16 cellular contexts compared by ENCODE assay signal in genomic region chr15:68808091-68808490, GRCh38. TPM values are rescaled to one million over a fixed set of nuclear protein-coding genes. Genes with fewer than 3 reads are reported as not detected.
DNase-seq lines count a peak whose midpoint lies in the region; ATAC-seq and TF ChIP-seq lines count a peak whose summit lies in the region.
"Had no signal": no experiment of that assay in that cellular context is flagged by ENCODE, and none has a peak within 500 bp of the region (broad histone marks: within the 10 kb centered on the region; RNA-seq: fewer than 3 reads in every experiment).

No MANE protein-coding gene starts in this region.

- intact Hi-C loops in activated CD4-positive, alpha-beta T cell treated with anti-CD3 and anti-CD28 coated beads, Interleukin-2, amount 10 ng/mL, durations not matched to agents 24 days and 14 days (cut with micrococcal nuclease): no loop called here
- intact Hi-C loops in testis (cut with DNase I; ENCODE audit: low total_unique reads): no loop called here

- peaks cover 84% of the 10 kb centered on the region for H4K20me1 ChIP-seq in MM.1S (ENCODE audit: insufficient read depth, low read length)

- H3K9me3 ChIP-seq in HEK293 (ENCODE audit: control insufficient read depth, insufficient read depth, low read depth, low read length) (no peaks in the 10 kb centered on the region), right atrium auricular region (no peaks in the 10 kb centered on the region), testis (no peaks in the 10 kb centered on the region), MM.1S (replicated peaks; ENCODE audit: insufficient read depth, low read length) (no peaks in the 10 kb centered on the region)
- H3K9me3 ChIP-seq: SJCRH30, thoracic aorta had no signal

- H3K36me3 Mint-ChIP-seq in activated CD4-positive, alpha-beta T cell treated with anti-CD3 and anti-CD28 coated beads, Interleukin-2, amount 10 ng/mL, durations not matched to agents 24 days and 14 days (ENCODE audit: low read depth): peaks cover 31% of the 10 kb centered on the region

- peaks cover 100% of the 10 kb centered on the region for H3K79me2 ChIP-seq in MM.1S (ENCODE audit: low read length)

- POLR2A ChIA-PET in HEK293 (lab: Yijun Ruan, JAX): interaction anchor here (1.0 to 1.4 kb wide), 2 partner anchors 9 to 13 kb away, joined by 4 to 5 read pairs; partner anchors contain the start of gene ANP32A

- H3K9me2 ChIP-seq in MM.1S (replicated peaks; ENCODE audit: insufficient read depth, low read length): no peaks in the 10 kb centered on the region

- H3K27ac Mint-ChIP-seq in activated CD4-positive, alpha-beta T cell treated with anti-CD3 and anti-CD28 coated beads, Interleukin-2, amount 10 ng/mL, durations not matched to agents 24 days and 14 days: peak overlapping the region; percentile 39

- no peaks in the 10 kb centered on the region for H3K9me3 Mint-ChIP-seq in activated CD4-positive, alpha-beta T cell treated with anti-CD3 and anti-CD28 coated beads, Interleukin-2, amount 10 ng/mL, durations not matched to agents 24 days and 14 days
- H3K9me3 Mint-ChIP-seq: activated T-helper 2 cell treated with anti-CD3 and anti-CD28 coated beads, Interferon-gamma antibody, Interleukin-2, Interleukin-4, amounts not matched to agents 10 μg/mL and 5 μg/mL and 100 μg/mL, durations not matched to agents 14 hours and 24 hours and 36 hours had no signal

- TF ChIP-seq POLR2A in testis (IDR thresholded peaks at IDR 0.05): no peak

- H3K4me3 Mint-ChIP-seq in activated CD4-positive, alpha-beta T cell treated with anti-CD3 and anti-CD28 coated beads, Interleukin-2, amount 10 ng/mL, durations not matched to agents 24 days and 14 days: no peak overlapping the region

- no peaks in the 10 kb centered on the region for H3K27me3 Mint-ChIP-seq in activated CD4-positive, alpha-beta T cell treated with anti-CD3 and anti-CD28 coated beads, Interleukin-2, amount 10 ng/mL, durations not matched to agents 24 days and 14 days

- H3K4me2 ChIP-seq in MM.1S (ENCODE audit: low read depth, low read length): no peak overlapping the region

- H3K27me3 ChIP-seq in right atrium auricular region (no peaks in the 10 kb centered on the region), testis (no peaks in the 10 kb centered on the region), MM.1S (replicated peaks; ENCODE audit: insufficient read depth, low read length) (no peaks in the 10 kb centered on the region)
- H3K27me3 ChIP-seq: SJCRH30 had no signal

- H3K4me1 ChIP-seq in HEK293 (ENCODE audit: control insufficient read depth, insufficient read depth, low read length) (peaks cover 3% of the 10 kb centered on the region), right atrium auricular region (peaks cover 0 to 77% of the 10 kb centered on the region in 2 donors), testis (peaks cover 8% of the 10 kb centered on the region), MM.1S (ENCODE audit: low read length) (no peaks in the 10 kb centered on the region)

- no peak overlapping the region for H2AFZ ChIP-seq in MM.1S (ENCODE audit: low read length)

- TF ChIP-seq CTCF in HEK293 (tag by site-specific recombination; IDR thresholded peaks at IDR 0.05) (no peak), right atrium auricular region (IDR thresholded peaks at IDR 0.05) (no peak), testis (IDR thresholded peaks at IDR 0.05) (no peak), MM.1S (IDR thresholded peaks at IDR 0.05; ENCODE audit: low read length) (no peak)

- H3K9ac ChIP-seq in MM.1S (ENCODE audit: low read length): no peak overlapping the region

- no peak for ATAC-seq in GM18520 (IDR thresholded peaks at IDR 0.05; ENCODE audit: unreplicated experiment)

- 33 to 46% methylated on average over 2 of the region's 2 CpGs for WGBS in testis, 2 donors

- H3K36me3 ChIP-seq in HEK293 (ENCODE audit: control insufficient read depth in 2 of 2, insufficient read depth in 1 of 2, low read length in 2 of 2) (peaks cover 4 to 20% of the 10 kb centered on the region in 2 experiments), right atrium auricular region (no peaks in the 10 kb centered on the region), testis (ENCODE audit: low read depth, missing control alignments) (no peaks in the 10 kb centered on the region), MM.1S (replicated peaks; ENCODE audit: insufficient read depth, low read length) (no peaks in the 10 kb centered on the region)
- H3K36me3 ChIP-seq: thoracic aorta had no signal

- H3K27ac ChIP-seq in HEK293 (ENCODE audit: extremely low read depth, low read depth, low read length) (no peak overlapping the region), right atrium auricular region (peak overlapping the region; percentile 17 to 45), testis (no peak overlapping the region), MM.1S (ENCODE audit: low read length) (no peak overlapping the region)
- H3K27ac ChIP-seq: SJCRH30, thoracic aorta had no signal

- no peaks in the 10 kb centered on the region for H3F3A ChIP-seq in MM.1S (ENCODE audit: insufficient read depth, low read length)

- peaks cover 56% of the 10 kb centered on the region for H3K4me1 Mint-ChIP-seq in activated CD4-positive, alpha-beta T cell treated with anti-CD3 and anti-CD28 coated beads, Interleukin-2, amount 10 ng/mL, durations not matched to agents 24 days and 14 days

- DNase-seq in activated CD4-positive, alpha-beta T cell treated with anti-CD3 and anti-CD28 coated beads, Interleukin-2, amount 10 ng/mL, durations not matched to agents 24 days and 14 days: no peak
- DNase-seq in activated CD4-positive, alpha-beta T cell treated with anti-CD3 and anti-CD28 coated beads for 1 hour: no peak
- peak; percentile 53 for DNase-seq in right atrium auricular region (ENCODE audit: low spot score)
- DNase-seq in retina: peak; percentile 16
- DNase-seq in testis: no peak
- no peak for DNase-seq in MM.1S
- DNase-seq: 8988T; activated CD4-positive, alpha-beta T cell treated with anti-CD3 and anti-CD28 coated beads, Interleukin-2, amount 50 U/mL, for 4 hours; EL; hippocampal formation; NCI-H1930; SJCRH30 had no signal

- CTCF ChIA-PET in HEK293 (lab: Yijun Ruan, JAX): interaction anchor here (1.4 kb wide), 1 partner anchor 8 kb away, joined by 7 read pairs; no protein-coding TSS in a partner anchor

- H3K4me3 ChIP-seq in HEK293 (ENCODE audit: low read depth, low read length) (no peak overlapping the region), right atrium auricular region (no peak overlapping the region), testis (no peak overlapping the region), MM.1S (ENCODE audit: low read length) (no peak overlapping the region)
- H3K4me3 ChIP-seq: SJCRH30, thoracic aorta had no signal

TF ChIP-seq in HEK293, 187 proteins besides CTCF, POLR2A, EP300 and RAD21:
- no peak for TF ChIP-seq GLI4 (tag by site-specific recombination; IDR thresholded peaks at IDR 0.05)
- peak; percentile 65 for TF ChIP-seq GLIS1 (tag by site-specific recombination; IDR thresholded peaks at IDR 0.05)
- TF ChIP-seq ZNF600 (tag by site-specific recombination; IDR thresholded peaks at IDR 0.05): peak; percentile 41; the same call in 1 of the 2 replicates
- peak; percentile 97 for TF ChIP-seq ZIC2 (tag by site-specific recombination; IDR thresholded peaks at IDR 0.05)

RNA-seq across cellular contexts. Expression of gene ANP32A, which starts 12.6 kb away (rescaled TPM):
- 280 and 302 TPM in 2 replicates for total RNA-seq in activated CD4-positive, alpha-beta T cell treated with anti-CD3 and anti-CD28 coated beads, Interleukin-2, amount 10 ng/mL, durations not matched to agents 24 days and 14 days
- total RNA-seq in right atrium auricular region (10 to 100 TPM; 60.9 to 69.2 TPM), testis (10 to 100 TPM; 32.9 to 41.3 TPM)
- polyA plus RNA-seq in testis (ENCODE audit: insufficient read depth, low read depth, low replicate concordance): 49.5 TPM

Comparison
In these comparisons a context has a peak if more than half of its experiments do, and no peak if none do; other contexts are left out.
1. DNase-seq: peak in right atrium auricular region (single experiment) and retina (single experiment); none in activated CD4-positive, alpha-beta T cell treated with anti-CD3 and anti-CD28 coated beads, Interleukin-2, amount 10 ng/mL, durations not matched to agents 24 days and 14 days (single experiment), activated CD4-positive, alpha-beta T cell treated with anti-CD3 and anti-CD28 coated beads for 1 hour (single experiment), testis (single experiment) and MM.1S (single experiment).
2. H3K27ac ChIP-seq: peak in right atrium auricular region (2 of 2); none in HEK293 (single experiment), testis (0 of 2) and MM.1S (single experiment).